ENCODE assay signal across 29 cellular contexts in genomic region chr10:52319926-52320325, GRCh38. TPM values are rescaled to one million over a fixed set of nuclear protein-coding genes. Genes with fewer than 3 reads are reported as not detected.
DNase-seq lines count a peak whose midpoint lies in the region; ATAC-seq and TF ChIP-seq lines count a peak whose summit lies in the region.
"Had no signal": no experiment of that assay in that cellular context is flagged by ENCODE, and none has a peak within 500 bp of the region (broad histone marks: within the 10 kb centered on the region; RNA-seq: fewer than 3 reads in every experiment).

No MANE protein-coding gene starts in this region.

- no peaks in the 10 kb centered on the region for H3K9me2 ChIP-seq in PC-9 (ENCODE audit: insufficient read depth)

- no peak overlapping the region for H2AK5ac ChIP-seq in mesenchymal stem cell (ENCODE audit: low read length, severe bottlenecking)

- H3K14ac ChIP-seq in mesenchymal stem cell (ENCODE audit: low read length in 2 of 2) = no peak overlapping the region

- no peak overlapping the region for H2BK5ac ChIP-seq in mesenchymal stem cell (ENCODE audit: low read depth, low read length, poor library complexity, severe bottlenecking)

- intact Hi-C loops in PC-9 (cut with micrococcal nuclease; ENCODE audit: unreplicated experiment) = loop anchor here (1.0 to 2.0 kb wide), 4 partner anchors 15 to 167 kb away; no protein-coding TSS in a partner anchor
- intact Hi-C loops in naive thymus-derived CD4-positive, alpha-beta T cell (cut with micrococcal nuclease) = no loop called here

- no peak overlapping the region for H3K23ac ChIP-seq in mesenchymal stem cell (ENCODE audit: low read length in 2 of 2)

- no peak overlapping the region for H2AFZ ChIP-seq in PC-9
- no peak overlapping the region for H2AFZ ChIP-seq in mesenchymal stem cell (ENCODE audit: low read depth, low read length)

- DNase-seq in EL = peak; percentile 65
- DNase-seq in PC-9 = no peak
- DNase-seq in brain microvascular endothelial cell = no peak
- peak; percentile 19 for DNase-seq in mesenchymal stem cell
- DNase-seq in dermis blood vessel endothelial cell = no peak
- no peak for DNase-seq in naive thymus-derived CD4-positive, alpha-beta T cell
- DNase-seq in activated naive CD4-positive, alpha-beta T cell treated with Interleukin-2 at 50 U/mL for 16 hours = no peak
- DNase-seq in activated CD4-positive, alpha-beta T cell treated with anti-CD3 and anti-CD28 coated beads, Interleukin-2, amount 50 U/mL, for 1 hour = no peak
- DNase-seq: activated CD4-positive, alpha-beta T cell treated with anti-CD3 and anti-CD28 coated beads, Interleukin-2, amount 50 U/mL, for 4 hours; activated gamma-delta T cell treated with Interleukin-2 at 50 U/mL for 16 hours; activated T-cell treated with anti-CD3 and anti-CD28 coated beads for 4 hours; amygdala; CD4-positive, alpha-beta memory T cell; cerebellar nuclear complex; effector CD4-positive, alpha-beta T cell; H9; head of caudate nucleus; NCI-H510A treated with DMSO at 0.1 percent for 48 hours; SHP77; stimulated activated CD4-positive, alpha-beta T cell treated with anti-CD3 and anti-CD28 coated beads, Interleukin-4, amount 100 ng/mL, for 24 hours; stimulated activated naive CD8-positive, alpha-beta T cell treated with anti-CD3 and anti-CD28 coated beads, Interleukin-15, amount 100 ng/mL, for 72 hours had no signal

- peaks cover 12 to 29% (median 22%) of the 10 kb centered on the region in 5 donors for H3K27me3 Mint-ChIP-seq in naive thymus-derived CD4-positive, alpha-beta T cell

- H4K8ac ChIP-seq in mesenchymal stem cell (ENCODE audit: low read length) = no peak overlapping the region

- peaks cover 0 to 5% (median 0%) of the 10 kb centered on the region in 11 donors for H3K9me3 Mint-ChIP-seq in naive thymus-derived CD4-positive, alpha-beta T cell
- H3K9me3 Mint-ChIP-seq: H9; mesothelial cell of epicardium; nephron; stimulated activated naive CD8-positive, alpha-beta T cell treated with anti-CD3 and anti-CD28 coated beads, Interleukin-15, amount 100 ng/mL, for 72 hours; T-helper 1 cell treated with Interleukin-12 subunit alpha and Interleukin-12 subunit beta and Interleukin-4 antibody, amounts not matched to agents 30 μg/mL and 1 μg/mL, for 36 hours had no signal

- no peak overlapping the region for H2BK120ac ChIP-seq in mesenchymal stem cell (ENCODE audit: low read depth, low read length)

- POLR2A ChIA-PET in PC-9 (lab: Charles Lee; ENCODE audit: unreplicated experiment) = interaction anchor here (0.5 kb wide), 1 partner anchor 133 kb away, joined by 3 read pairs; no protein-coding TSS in a partner anchor
- POLR2A ChIA-PET in naive thymus-derived CD4-positive, alpha-beta T cell (lab: Charles Lee) = no interaction called here

- TF ChIP-seq CTCF in PC-9 (conservative IDR thresholded peaks at IDR 0.05) (no peak), brain microvascular endothelial cell (IDR thresholded peaks at IDR 0.05; ENCODE audit: low read depth, low read length, missing control alignments) (no peak)

- H3K4me2 ChIP-seq in PC-9 (peak overlapping the region; percentile 15; the same call in 1 of the 2 replicates), mesenchymal stem cell (ENCODE audit: low read length, poor library complexity, severe bottlenecking) (no peak overlapping the region)

- H2BK15ac ChIP-seq in mesenchymal stem cell (ENCODE audit: low read depth, poor library complexity, severe bottlenecking) = no peak overlapping the region

- peak overlapping the region; percentile 76 for H3K27ac ChIP-seq in PC-9
- peak overlapping the region; percentile 54 for H3K27ac ChIP-seq in brain microvascular endothelial cell
- no peak overlapping the region for H3K27ac ChIP-seq in mesenchymal stem cell (ENCODE audit: low read length, poor library complexity, severe bottlenecking)
- H3K27ac ChIP-seq in naive thymus-derived CD4-positive, alpha-beta T cell (ENCODE audit: low read depth, low read length) = no peak overlapping the region
- H3K27ac ChIP-seq: esophagus muscularis mucosa, skin epidermis, tibial nerve had no signal

- H3K79me1 ChIP-seq in mesenchymal stem cell (replicated peaks; ENCODE audit: low read length, poor library complexity, severe bottlenecking) = no peaks in the 10 kb centered on the region

- CTCF ChIA-PET in PC-9 (lab: Charles Lee) = interaction anchor here (0.6 kb wide), 1 partner anchor 13 kb away, joined by 4 read pairs; no protein-coding TSS in a partner anchor
- CTCF ChIA-PET in naive thymus-derived CD4-positive, alpha-beta T cell (lab: Charles Lee) = no interaction called here

- no peaks in the 10 kb centered on the region for H4K20me1 ChIP-seq in PC-9 (ENCODE audit: insufficient read depth)

- no peaks in the 10 kb centered on the region for H3K4me1 Mint-ChIP-seq in naive thymus-derived CD4-positive, alpha-beta T cell
- H3K4me1 Mint-ChIP-seq: CD4-positive, alpha-beta memory T cell; nephron; stimulated activated naive CD8-positive, alpha-beta T cell treated with anti-CD3 and anti-CD28 coated beads, Interleukin-15, amount 100 ng/mL, for 72 hours had no signal

- H3K4me3 Mint-ChIP-seq in naive thymus-derived CD4-positive, alpha-beta T cell = no peak overlapping the region
- H3K4me3 Mint-ChIP-seq: CD4-positive, alpha-beta memory T cell; H9; mesothelial cell of epicardium; nephron; stimulated activated naive CD8-positive, alpha-beta T cell treated with anti-CD3 and anti-CD28 coated beads, Interleukin-15, amount 100 ng/mL, for 72 hours; T-helper 1 cell treated with Interleukin-12 subunit alpha and Interleukin-12 subunit beta and Interleukin-4 antibody, amounts not matched to agents 30 μg/mL and 1 μg/mL, for 36 hours had no signal

- no TSS peak for BruUV-seq in PC-9 (replicated peaks; lab: Mats Ljungman, UMichigan)

- no peak for ATAC-seq in naive thymus-derived CD4-positive, alpha-beta T cell
- ATAC-seq: left lobe of liver; stimulated activated naive CD8-positive, alpha-beta T cell treated with anti-CD3 and anti-CD28 coated beads, Interleukin-15, amount 100 ng/mL, for 72 hours had no signal

- H3F3A ChIP-seq in PC-9 (ENCODE audit: insufficient read depth, low read depth) = peaks cover 29% of the 10 kb centered on the region

- H4K91ac ChIP-seq in mesenchymal stem cell (ENCODE audit: low read length) = no peak overlapping the region

- H3K18ac ChIP-seq in mesenchymal stem cell (ENCODE audit: low read depth in 1 of 2, low read length in 2 of 2) = no peak overlapping the region

- peak overlapping the region; percentile 32 for H3K9ac ChIP-seq in mesenchymal stem cell (ENCODE audit: low read length)

- H3K36me3 ChIP-seq in PC-9 (ENCODE audit: low read depth) = peaks cover 18% of the 10 kb centered on the region; the same call in 1 of the 2 replicates
- peaks cover 3% of the 10 kb centered on the region for H3K36me3 ChIP-seq in brain microvascular endothelial cell (replicated peaks)
- H3K36me3 ChIP-seq in mesenchymal stem cell (ENCODE audit: control insufficient read depth in 1 of 2, insufficient read depth in 2 of 2, low read depth in 1 of 2, low read length in 2 of 2) = peaks cover 0 to 21% of the 10 kb centered on the region in 2 experiments
- H3K36me3 ChIP-seq in naive thymus-derived CD4-positive, alpha-beta T cell (ENCODE audit: control insufficient read depth in 2 of 3, insufficient read depth in 3 of 3, low read length in 3 of 3) = no peaks in the 10 kb centered on the region
- H3K36me3 ChIP-seq: esophagus muscularis mucosa, tibial nerve had no signal

- H3K27ac Mint-ChIP-seq in naive thymus-derived CD4-positive, alpha-beta T cell = no peak overlapping the region
- H3K27ac Mint-ChIP-seq: CD4-positive, alpha-beta memory T cell; H9; mesothelial cell of epicardium; nephron; progenitor cell of endocrine pancreas; stimulated activated naive CD8-positive, alpha-beta T cell treated with anti-CD3 and anti-CD28 coated beads, Interleukin-15, amount 100 ng/mL, for 72 hours; T-helper 1 cell treated with Interleukin-12 subunit alpha and Interleukin-12 subunit beta and Interleukin-4 antibody, amounts not matched to agents 30 μg/mL and 1 μg/mL, for 36 hours had no signal

- no CpG with 5 or more reads among the region's 2 CpGs for WGBS in mesenchymal stem cell

- H3K27me3 ChIP-seq in PC-9 (ENCODE audit: insufficient read depth, low read depth) (no peaks in the 10 kb centered on the region), brain microvascular endothelial cell (replicated peaks) (no peaks in the 10 kb centered on the region), mesenchymal stem cell (ENCODE audit: control insufficient read depth in 1 of 2, insufficient read depth in 1 of 2, low read length in 2 of 2) (no peaks in the 10 kb centered on the region)
- H3K27me3 ChIP-seq in naive thymus-derived CD4-positive, alpha-beta T cell (ENCODE audit: control insufficient read depth in 2 of 2, insufficient read depth in 2 of 2, low read length in 2 of 2) = no peaks in the 10 kb centered on the region
- H3K27me3 ChIP-seq: tibial nerve had no signal

- H3K4ac ChIP-seq in mesenchymal stem cell (ENCODE audit: low read depth in 1 of 2, low read length in 2 of 2) = no peak overlapping the region

- in situ Hi-C loops in brain microvascular endothelial cell (cut with HindIII; ENCODE audit: low pct_ligation_motif_present, low sequenced_read_pairs) = loop anchor here (25.0 kb wide), 1 partner anchor 242 kb away; no protein-coding TSS in a partner anchor

- H3K79me2 ChIP-seq in PC-9 (ENCODE audit: low read depth) = peaks cover 23% of the 10 kb centered on the region

- H3K4me3 ChIP-seq in PC-9 (no peak overlapping the region), brain microvascular endothelial cell (ENCODE audit: low read depth, low read length) (no peak overlapping the region), mesenchymal stem cell (ENCODE audit: insufficient read depth in 1 of 2, low read depth in 1 of 2, low read length in 2 of 2) (no peak overlapping the region)
- no peak overlapping the region for H3K4me3 ChIP-seq in naive thymus-derived CD4-positive, alpha-beta T cell (ENCODE audit: low read length)
- H3K4me3 ChIP-seq: esophagus muscularis mucosa, skin epidermis, tibial nerve had no signal

- H3K9me3 ChIP-seq in PC-9 (ENCODE audit: insufficient read depth, low read depth) (peaks cover 18% of the 10 kb centered on the region), mesenchymal stem cell (ENCODE audit: control insufficient read depth, low read length) (no peaks in the 10 kb centered on the region)
- H3K9me3 ChIP-seq in naive thymus-derived CD4-positive, alpha-beta T cell (ENCODE audit: control insufficient read depth in 2 of 3, low read length in 3 of 3) = no peaks in the 10 kb centered on the region
- H3K9me3 ChIP-seq: esophagus muscularis mucosa, tibial nerve had no signal

- no peaks in the 10 kb centered on the region for H3K36me3 Mint-ChIP-seq in naive thymus-derived CD4-positive, alpha-beta T cell
- H3K36me3 Mint-ChIP-seq: CD4-positive, alpha-beta memory T cell; mesothelial cell of epicardium had no signal

- no peak overlapping the region for H2BK12ac ChIP-seq in mesenchymal stem cell (ENCODE audit: low read length in 2 of 2)

- H3K4me1 ChIP-seq in PC-9 (replicated peaks; ENCODE audit: insufficient read depth) (peaks cover 53% of the 10 kb centered on the region), mesenchymal stem cell (ENCODE audit: control insufficient read depth, insufficient read depth, low read depth, low read length) (no peaks in the 10 kb centered on the region)
- H3K4me1 ChIP-seq in naive thymus-derived CD4-positive, alpha-beta T cell (ENCODE audit: control insufficient read depth in 2 of 2, insufficient read depth in 2 of 2, low read length in 2 of 2) = no peaks in the 10 kb centered on the region

RNA-seq across cellular contexts. Expression of gene DKK1, which starts 5.8 kb away (rescaled TPM):
- total RNA-seq in PC-9 (2021) = 75.2 and 106 TPM in 2 replicates
- 7.9 TPM for polyA plus RNA-seq in mesenchymal stem cell (2013, experiment 1 of 2)
- polyA plus RNA-seq in mesenchymal stem cell (2013, experiment 2 of 2) = 9.4 TPM
- 18.6 and 19.6 TPM in 2 replicates for total RNA-seq in dermis blood vessel endothelial cell
- not detected for total RNA-seq in naive thymus-derived CD4-positive, alpha-beta T cell
- not detected for polyA plus RNA-seq in naive thymus-derived CD4-positive, alpha-beta T cell
- total RNA-seq: CD4-positive, alpha-beta memory T cell had no signal
- polyA plus RNA-seq: CD4-positive, alpha-beta memory T cell had no signal

Comparison
In these comparisons a context has a peak if more than half of its experiments do, and no peak if none do; other contexts are left out.
1. DNase-seq: peak in EL (single experiment) and mesenchymal stem cell (single experiment); none in PC-9 (0 of 2), brain microvascular endothelial cell (single experiment), dermis blood vessel endothelial cell (single experiment), naive thymus-derived CD4-positive, alpha-beta T cell (0 of 9), activated naive CD4-positive, alpha-beta T cell treated with Interleukin-2 at 50 U/mL for 16 hours (single experiment) and activated CD4-positive, alpha-beta T cell treated with anti-CD3 and anti-CD28 coated beads, Interleukin-2, amount 50 U/mL, for 1 hour (single experiment).
2. H3K27ac ChIP-seq: peak in PC-9 (single experiment) and brain microvascular endothelial cell (single experiment); none in mesenchymal stem cell (single experiment) and naive thymus-derived CD4-positive, alpha-beta T cell (single experiment).
3. RNA of gene DKK1, which starts 5.8 kb away (total RNA-seq): 75.2 to 106 TPM in PC-9 and 18.6 to 19.6 TPM in dermis blood vessel endothelial cell; not detected in naive thymus-derived CD4-positive, alpha-beta T cell; every median in the first group is over 10 times any median in the second.